Comparison of ENCODE assay signal across 27 cellular contexts in the genomic region with DNA sequence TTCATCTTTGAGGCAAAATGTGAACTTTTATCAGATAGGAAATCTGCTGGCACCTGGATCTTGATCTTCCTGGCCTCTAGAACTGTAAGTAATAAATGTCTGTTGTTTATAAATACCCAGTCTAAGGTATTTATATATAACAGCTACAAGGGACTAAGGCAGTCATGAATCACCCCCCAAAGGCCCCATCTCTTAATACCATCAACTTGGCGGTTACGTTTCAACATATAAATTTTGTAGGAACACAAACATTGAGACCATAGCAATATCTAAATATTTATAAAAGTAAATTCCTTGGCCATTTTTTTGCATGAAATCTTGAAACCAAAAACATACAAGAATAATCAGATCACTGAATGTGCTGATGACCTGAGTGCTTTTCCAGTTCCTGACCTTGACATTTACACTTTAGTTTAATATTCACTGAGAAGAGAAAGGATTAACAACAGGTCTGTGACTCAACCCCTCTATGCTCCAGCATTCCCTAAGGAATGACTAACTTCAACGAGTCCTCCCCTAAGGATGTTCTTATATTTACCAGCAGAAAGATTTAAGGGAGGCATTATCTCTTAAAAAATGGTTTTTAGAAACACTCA.
DNase-seq lines count a peak whose midpoint lies in the region; ATAC-seq and TF ChIP-seq lines count a peak whose summit lies in the region.
"Had no signal": no experiment of that assay in that cellular context is flagged by ENCODE, and none has a peak within 500 bp of the region (broad histone marks: within the 10 kb centered on the region; RNA-seq: fewer than 3 reads in every experiment).

No MANE protein-coding gene starts in this region.

- CTCF ChIA-PET in AG04450 (lab: Charles Lee) (no interaction called here), HEK293T (lab: Yijun Ruan, JAX) (no interaction called here)

- no peak for ATAC-seq in HG03342 (IDR thresholded peaks at IDR 0.05; ENCODE audit: unreplicated experiment)
- ATAC-seq: body of pancreas; CD8-positive, alpha-beta T cell; natural killer cell treated with Interleukin-12 subunit alpha and Interleukin-12 subunit beta and Interleukin-15 and Interleukin-18, amount 100 ng/mL, for 72 hours; stimulated activated naive CD8-positive, alpha-beta T cell treated with anti-CD3 and anti-CD28 coated beads, Interleukin-15, Interleukin-2, amounts not matched to agents 100 U/mL and 50 U/mL, for 24 hours had no signal

- H3K9me3 ChIP-seq in AG04450 (ENCODE audit: control insufficient read depth, insufficient read depth, low read length) (no peaks in the 10 kb centered on the region), uterus (no peaks in the 10 kb centered on the region)
- H3K9me3 ChIP-seq: body of pancreas, spleen, testis had no signal

- POLR2A ChIA-PET in AG04450 (lab: Yijun Ruan, JAX) (interaction anchor here (1.6 kb wide), 1 partner anchor 185 kb away, joined by 5 read pairs; no protein-coding TSS in a partner anchor), HEK293T (lab: Yijun Ruan, JAX) (no interaction called here)

- H3K27me3 Mint-ChIP-seq in HFFc6 (ENCODE audit: insufficient read depth): no peaks in the 10 kb centered on the region
- H3K27me3 Mint-ChIP-seq: activated CD4-positive, alpha-beta memory T cell treated with anti-CD3 and anti-CD28 coated beads, Interleukin-2, amount 10 ng/mL, durations not matched to agents 7 days and 5 days; B cell; natural killer cell treated with Interleukin-12 subunit alpha and Interleukin-12 subunit beta and Interleukin-15 and Interleukin-18, amount 100 ng/mL, for 72 hours had no signal

- intact Hi-C loops in uterus (cut with DNase I; ENCODE audit: low total_unique reads): no loop called here

- no peaks in the 10 kb centered on the region for H3K36me3 ChIP-seq in uterus
- H3K36me3 ChIP-seq: spleen had no signal

- H3K4me3 ChIP-seq in AG04450 (ENCODE audit: low read depth, low read length) (no peak overlapping the region), fibroblast of villous mesenchyme (ENCODE audit: low read depth, low read length) (no peak overlapping the region), uterus (no peak overlapping the region)
- H3K4me3 ChIP-seq: body of pancreas, spleen, testis had no signal

- 0 out of 2 replicates have a peak, but pooled peaks cover 1% of the 10 kb centered on the region for H3K36me3 Mint-ChIP-seq in HFFc6 (ENCODE audit: low read depth)
- H3K36me3 Mint-ChIP-seq: CD8-positive, alpha-beta T cell; natural killer cell treated with Interleukin-12 subunit alpha and Interleukin-12 subunit beta and Interleukin-15 and Interleukin-18, amount 100 ng/mL, for 72 hours had no signal

- DNase-seq in AG04450 (ENCODE audit: low read depth, low spot score) (peak; percentile 77), RKO (ENCODE audit: low spot score) (peak; percentile 17), fibroblast of villous mesenchyme (ENCODE audit: low read depth) (peak; percentile 69), myocyte (ENCODE audit: low read depth) (peak; percentile 5), uterus (no peak), HFFc6 (no peak), HEK293T (ENCODE audit: extremely low spot score) (no peak)
- DNase-seq: activated CD4-positive, alpha-beta memory T cell treated with anti-CD3 and anti-CD28 coated beads, Interleukin-2, amount 10 ng/mL, durations not matched to agents 7 days and 5 days; activated CD4-positive, alpha-beta T cell treated with anti-CD3 and anti-CD28 coated beads for 1 hour; activated CD8-positive, alpha-beta memory T cell treated with anti-CD3 and anti-CD28 coated beads, Interleukin-2, amount 50 U/mL, for 4 hours; activated naive CD4-positive, alpha-beta T cell treated with Interleukin-2 at 50 U/mL for 16 hours; body of pancreas; CD8-positive, alpha-beta T cell; cerebellar nuclear complex; glutamatergic neuron; GOT3; islet precursor cell; NCI-H146; retina; SHP77 treated with DMSO at 0.1 percent for 48 hours; spleen; stimulated activated CD4-positive, alpha-beta T cell treated with anti-CD3 and anti-CD28 coated beads, Interleukin-2, amount 100 ng/mL, for 24 hours; stimulated activated naive CD8-positive, alpha-beta T cell treated with anti-CD3 and anti-CD28 coated beads, Interleukin-15, Interleukin-2, amounts not matched to agents 100 U/mL and 50 U/mL, for 24 hours; testis had no signal

- no peaks in the 10 kb centered on the region for H3K4me1 ChIP-seq in uterus
- H3K4me1 ChIP-seq: body of pancreas, spleen, testis had no signal

- TF ChIP-seq POLR2A in uterus (IDR thresholded peaks at IDR 0.05): no peak

- no peak overlapping the region for H3K4me3 Mint-ChIP-seq in HFFc6
- H3K4me3 Mint-ChIP-seq: activated CD4-positive, alpha-beta memory T cell treated with anti-CD3 and anti-CD28 coated beads, Interleukin-2, amount 10 ng/mL, durations not matched to agents 7 days and 5 days; B cell; CD8-positive, alpha-beta T cell; natural killer cell treated with Interleukin-12 subunit alpha and Interleukin-12 subunit beta and Interleukin-15 and Interleukin-18, amount 100 ng/mL, for 72 hours had no signal

- H3K27me3 ChIP-seq in AG04450 (ENCODE audit: control insufficient read depth, insufficient read depth, low read length) (no peaks in the 10 kb centered on the region), uterus (no peaks in the 10 kb centered on the region)
- H3K27me3 ChIP-seq: body of pancreas, spleen, testis had no signal

- peaks cover 20% of the 10 kb centered on the region for H3K9me3 Mint-ChIP-seq in HFFc6
- H3K9me3 Mint-ChIP-seq: activated CD4-positive, alpha-beta memory T cell treated with anti-CD3 and anti-CD28 coated beads, Interleukin-2, amount 10 ng/mL, durations not matched to agents 7 days and 5 days; CD8-positive, alpha-beta T cell had no signal

- H3K4me1 Mint-ChIP-seq in HFFc6 (ENCODE audit: low read depth): no peaks in the 10 kb centered on the region
- H3K4me1 Mint-ChIP-seq: activated CD4-positive, alpha-beta memory T cell treated with anti-CD3 and anti-CD28 coated beads, Interleukin-2, amount 10 ng/mL, durations not matched to agents 7 days and 5 days; B cell had no signal

- TF ChIP-seq CTCF in AG04450 (IDR thresholded peaks at IDR 0.05; ENCODE audit: low read depth, low read length) (no peak), fibroblast of villous mesenchyme (IDR thresholded peaks at IDR 0.05; ENCODE audit: insufficient read depth, low read depth, low read length) (no peak), uterus (IDR thresholded peaks at IDR 0.05) (no peak), HFFc6 (IDR thresholded peaks at IDR 0.05) (no peak)

- H3K27ac Mint-ChIP-seq in HFFc6: no peak overlapping the region
- H3K27ac Mint-ChIP-seq: activated CD4-positive, alpha-beta memory T cell treated with anti-CD3 and anti-CD28 coated beads, Interleukin-2, amount 10 ng/mL, durations not matched to agents 7 days and 5 days; B cell; CD8-positive, alpha-beta T cell; natural killer cell treated with Interleukin-12 subunit alpha and Interleukin-12 subunit beta and Interleukin-15 and Interleukin-18, amount 100 ng/mL, for 72 hours had no signal

- no peak overlapping the region for H3K27ac ChIP-seq in AG04450 (ENCODE audit: low read depth, low read length)
- H3K27ac ChIP-seq in uterus: no peak overlapping the region
- H3K27ac ChIP-seq: body of pancreas, spleen, testis had no signal

TF ChIP-seq in HEK293T, 16 proteins besides CTCF, POLR2A, EP300 and RAD21:
- TF ChIP-seq HDGF (IDR thresholded peaks at IDR 0.05; ENCODE audit: borderline replicate concordance): no peak
- TF ChIP-seq ELF4 (IDR thresholded peaks at IDR 0.05): no peak
- no peak for TF ChIP-seq TARDBP (IDR thresholded peaks at IDR 0.05)
- no peak for TF ChIP-seq FOXK2 (IDR thresholded peaks at IDR 0.05)
- TF ChIP-seq LEF1 (IDR thresholded peaks at IDR 0.05; ENCODE audit: borderline replicate concordance): no peak
- no peak for TF ChIP-seq BHLHE40 (IDR thresholded peaks at IDR 0.05; ENCODE audit: borderline replicate concordance)
- TF ChIP-seq L3MBTL2 (conservative IDR thresholded peaks at IDR 0.05): no peak
- no peak for TF ChIP-seq ZNF384 (IDR thresholded peaks at IDR 0.05)
- no peak for TF ChIP-seq SP1 (IDR thresholded peaks at IDR 0.05)
- TF ChIP-seq SUZ12 (IDR thresholded peaks at IDR 0.05): no peak
- TF ChIP-seq CTBP1 (IDR thresholded peaks at IDR 0.05; ENCODE audit: borderline replicate concordance): no peak
- TF ChIP-seq FOXM1 (IDR thresholded peaks at IDR 0.05; ENCODE audit: borderline replicate concordance): no peak
- TF ChIP-seq, protein P1, sequence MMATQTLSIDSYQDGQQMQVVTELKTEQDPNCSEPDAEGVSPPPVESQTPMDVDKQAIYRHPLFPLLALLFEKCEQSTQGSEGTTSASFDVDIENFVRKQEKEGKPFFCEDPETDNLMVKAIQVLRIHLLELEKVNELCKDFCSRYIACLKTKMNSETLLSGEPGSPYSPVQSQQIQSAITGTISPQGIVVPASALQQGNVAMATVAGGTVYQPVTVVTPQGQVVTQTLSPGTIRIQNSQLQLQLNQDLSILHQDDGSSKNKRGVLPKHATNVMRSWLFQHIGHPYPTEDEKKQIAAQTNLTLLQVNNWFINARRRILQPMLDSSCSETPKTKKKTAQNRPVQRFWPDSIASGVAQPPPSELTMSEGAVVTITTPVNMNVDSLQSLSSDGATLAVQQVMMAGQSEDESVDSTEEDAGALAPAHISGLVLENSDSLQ (IDR thresholded peaks at IDR 0.05): no peak
- TF ChIP-seq ARNT (IDR thresholded peaks at IDR 0.05): no peak
- TF ChIP-seq NFRKB (IDR thresholded peaks at IDR 0.05): no peak
- TF ChIP-seq FOXA1 (IDR thresholded peaks at IDR 0.05): no peak

Comparison
In these comparisons a context has a peak if more than half of its experiments do, and no peak if none do; other contexts are left out.
1. DNase-seq: peak in AG04450 (single experiment), RKO (single experiment), fibroblast of villous mesenchyme (single experiment) and myocyte (single experiment); none in uterus (0 of 2), HFFc6 (single experiment) and HEK293T (single experiment).